ENCODE assay signal across 1 cellular context in genomic region chr9:133359420-133360175, GRCh38.
TF ChIP-seq lines count a peak whose summit lies in the region.

No MANE protein-coding gene starts in this region.

TF ChIP-seq in K562, 482 proteins besides CTCF, POLR2A, EP300 and RAD21 (continued from another document):
- TF ChIP-seq ZNF318 (IDR thresholded peaks at IDR 0.05; ENCODE audit: borderline replicate concordance in 1 of 2, low read depth in 1 of 2): no peak
- no peak for TF ChIP-seq CREB3 (tag; conservative IDR thresholded peaks at IDR 0.05; ENCODE audit: low read depth)
- no peak for TF ChIP-seq NFRKB (IDR thresholded peaks at IDR 0.05; ENCODE audit: low read depth)
